Comparison of ENCODE assay signal across 8 cellular contexts in genomic region chr3:4303187-4304123, GRCh38. TPM values are rescaled to one million over a fixed set of nuclear protein-coding genes. Genes with fewer than 3 reads are reported as not detected.
DNase-seq lines count a peak whose midpoint lies in the region; ATAC-seq lines count a peak whose summit lies in the region.

TSS of gene SETMAR (plus strand) at chr3:4303369. CDS start at chr3:4303371, 2 bp downstream.

- H3K9me3 ChIP-seq in HUES48 (ENCODE audit: control insufficient read depth, insufficient read depth, low read length), result no peaks in the 10 kb centered on the region

- peaks cover 8% of the 10 kb centered on the region for H3K36me3 ChIP-seq in HUES48 (ENCODE audit: control insufficient read depth, insufficient read depth, low read length)

- H3K4me1 ChIP-seq in HUES48 (ENCODE audit: control insufficient read depth, insufficient read depth, low read length), result peaks cover 17% of the 10 kb centered on the region

- peak within 1 kb of the TSS; percentile 96 for H3K9ac ChIP-seq in HUES48 (ENCODE audit: low read depth, low read length)

- H3K4me3 ChIP-seq in HUES48 (ENCODE audit: low read depth, low read length), result peak within 1 kb of the TSS; percentile 81

- H3K27ac ChIP-seq in HUES48 (ENCODE audit: low read depth, low read length), result peak within 1 kb of the TSS; percentile 81
- H3K27ac ChIP-seq in epithelial cell of prostate, result peak within 1 kb of the TSS; percentile 62

- DNase-seq in D341Med (ENCODE audit: low spot score) (peak; percentile 95), OCI-M2 (lab: John Stamatoyannopoulos, UW; ENCODE audit: unreplicated experiment) (peak; percentile 58), activated T-cell treated with anti-CD3 and anti-CD28 coated beads for 4 hours (peak; percentile 80), epithelial cell of prostate (ENCODE audit: low read depth, low spot score) (peak; percentile 37), mucosa of gallbladder (ENCODE audit: low spot score) (peak; percentile 90)
- peak; percentile 66 to 68 for DNase-seq in stimulated activated CD8-positive, alpha-beta memory T cell treated with anti-CD3 and anti-CD28 coated beads, Interleukin-4, amount 100 ng/mL, for 4 hours (ENCODE audit: low read depth in 2 of 2, low spot score in 1 of 2)

- no peaks in the 10 kb centered on the region for H3K27me3 ChIP-seq in HUES48 (ENCODE audit: control insufficient read depth, insufficient read depth, low read length)

- peak; percentile 98 for ATAC-seq in GM21423 (IDR thresholded peaks at IDR 0.05; ENCODE audit: unreplicated experiment)

RNA-seq across cellular contexts. Expression of gene SETMAR, which starts in this region (rescaled TPM):
- 21.9 TPM for total RNA-seq in mucosa of gallbladder

Comparison
In these comparisons a context has a peak if more than half of its experiments do, and no peak if none do; other contexts are left out.
1. Peak in every context shown above with its lines: DNase-seq, ATAC-seq, H3K4me3 ChIP-seq and H3K27ac ChIP-seq.
2. DNase-seq: peak in every context shown above with its lines; median percentile 95 in D341Med; 90 in mucosa of gallbladder; 80 in activated T-cell treated with anti-CD3 and anti-CD28 coated beads for 4 hours; 67 in stimulated activated CD8-positive, alpha-beta memory T cell treated with anti-CD3 and anti-CD28 coated beads, Interleukin-4, amount 100 ng/mL, for 4 hours; 58 in OCI-M2; 37 in epithelial cell of prostate.